Comparison of ENCODE assay signal across 8 cellular contexts in the genomic region with DNA sequence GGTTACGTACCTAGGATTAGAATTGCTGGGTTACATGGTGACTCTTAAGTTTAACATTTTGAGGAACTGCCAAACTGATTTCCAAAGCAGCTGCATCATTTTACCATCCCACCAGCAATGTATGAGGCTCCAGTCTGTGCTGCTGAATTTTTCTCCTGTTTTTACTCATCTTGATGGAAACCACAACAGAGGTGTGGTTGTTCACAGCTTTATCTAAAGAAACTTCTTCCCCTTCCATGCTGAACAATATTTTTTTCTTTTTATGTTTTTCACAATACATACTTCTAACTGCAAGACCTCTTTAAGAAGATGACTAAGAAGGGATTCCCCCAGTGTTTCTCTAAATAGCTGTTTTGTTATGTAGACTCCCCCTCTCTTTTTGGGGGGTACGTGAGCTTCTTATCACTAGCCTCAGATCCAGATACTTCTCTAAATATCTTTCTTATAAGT. TPM values are rescaled to one million over a fixed set of nuclear protein-coding genes. Genes with fewer than 3 reads are reported as not detected.
DNase-seq lines count a peak whose midpoint lies in the region; ATAC-seq, FAIRE-seq and TF ChIP-seq lines count a peak whose summit lies in the region.

No MANE protein-coding gene starts in this region.

- no peak overlapping the region for H2AFZ ChIP-seq in neural progenitor cell (replicated peaks)

- H3K79me2 ChIP-seq in neural progenitor cell (ENCODE audit: low read depth), result no peaks in the 10 kb centered on the region

- peaks cover 7% of the 10 kb centered on the region for H3F3A ChIP-seq in neural progenitor cell (ENCODE audit: low read depth)

- no peak for FAIRE-seq in HTR-8/SVneo (lab: Jason Lieb, UNC)

- no peak for TF ChIP-seq CTCF in neural progenitor cell (IDR thresholded peaks at IDR 0.05)

- no peaks in the 10 kb centered on the region for H3K36me3 ChIP-seq in neural progenitor cell

- peak; percentile 40 for ATAC-seq in GM19043 (IDR thresholded peaks at IDR 0.05; ENCODE audit: low read depth, unreplicated experiment)
- ATAC-seq in effector memory CD8-positive, alpha-beta T cell (replicated peaks), result no peak

- DNase-seq in AG20443 (ENCODE audit: low spot score), result peak; percentile 25
- peak; percentile 79 for DNase-seq in KBM-7
- no peak for DNase-seq in effector memory CD8-positive, alpha-beta T cell
- no peak for DNase-seq in mesenteric fat pad (ENCODE audit: low spot score)
- DNase-seq in neural progenitor cell (ENCODE audit: low spot score), result no peak
- no peak for DNase-seq in activated CD8-positive, alpha-beta memory T cell treated with anti-CD3 and anti-CD28 coated beads, Interleukin-2, amount 50 U/mL, for 4 hours
- no peak for DNase-seq in HTR-8/SVneo (ENCODE audit: insufficient read length, low spot score)

- H3K9ac ChIP-seq in neural progenitor cell, result no peak overlapping the region

- peaks cover 14% of the 10 kb centered on the region in 2 donors for H3K4me1 Mint-ChIP-seq in effector memory CD8-positive, alpha-beta T cell (ENCODE audit: low read depth in 2 of 2)
- peaks cover 14% of the 10 kb centered on the region for H3K4me1 Mint-ChIP-seq in neural progenitor cell

- no peak overlapping the region for H3K4me2 ChIP-seq in neural progenitor cell

- in situ Hi-C loops in KBM-7 (cut with MboI; ENCODE audit: low pct_unique_long_range_greater_than_20kb, low sequenced_read_pairs), result no loop called here

- no peaks in the 10 kb centered on the region for H3K27me3 Mint-ChIP-seq in effector memory CD8-positive, alpha-beta T cell
- H3K27me3 Mint-ChIP-seq in neural progenitor cell (ENCODE audit: insufficient read depth, low read depth), result no peaks in the 10 kb centered on the region

- H3K36me3 Mint-ChIP-seq in effector memory CD8-positive, alpha-beta T cell (ENCODE audit: insufficient read depth), result peaks cover 42% of the 10 kb centered on the region
- peaks cover 30% of the 10 kb centered on the region for H3K36me3 Mint-ChIP-seq in neural progenitor cell

- H3K27me3 ChIP-seq in neural progenitor cell, result no peaks in the 10 kb centered on the region

- no peak overlapping the region for H3K4me3 ChIP-seq in neural progenitor cell

- no peaks in the 10 kb centered on the region for H3K4me1 ChIP-seq in neural progenitor cell

- H3K9me3 Mint-ChIP-seq in effector memory CD8-positive, alpha-beta T cell, result no peaks in the 10 kb centered on the region
- H3K9me3 Mint-ChIP-seq in neural progenitor cell, result no peaks in the 10 kb centered on the region

- H3K9me3 ChIP-seq in neural progenitor cell (ENCODE audit: low read depth), result no peaks in the 10 kb centered on the region

- no peak overlapping the region for H3K27ac ChIP-seq in neural progenitor cell

- H3K27ac Mint-ChIP-seq in effector memory CD8-positive, alpha-beta T cell, result peak overlapping the region; percentile 71 to 93
- no peak overlapping the region for H3K27ac Mint-ChIP-seq in neural progenitor cell

- peak overlapping the region in 1 of 2 donors; percentile 11 for H3K4me3 Mint-ChIP-seq in effector memory CD8-positive, alpha-beta T cell
- H3K4me3 Mint-ChIP-seq in neural progenitor cell, result no peak overlapping the region

- no peaks in the 10 kb centered on the region for H4K20me1 ChIP-seq in neural progenitor cell (ENCODE audit: low read depth)

RNA-seq across cellular contexts. Expression of a gene that starts 24.0 kb away (rescaled TPM):
- 21.2 TPM for total RNA-seq in mesenteric fat pad
- 20.0 and 24.3 TPM in 2 replicates for total RNA-seq in neural progenitor cell (ENCODE audit: low replicate concordance)

RNA-seq across cellular contexts. Expression of a gene that starts 47.7 kb away (rescaled TPM):
- 0.74 TPM for total RNA-seq in mesenteric fat pad
- 0.39 and 0.74 TPM in 2 replicates for total RNA-seq in neural progenitor cell (ENCODE audit: low replicate concordance)

Comparison
In these comparisons a context has a peak if more than half of its experiments do, and no peak if none do; other contexts are left out.
1. DNase-seq: peak in AG20443 (single experiment) and KBM-7 (single experiment); none in effector memory CD8-positive, alpha-beta T cell (0 of 3), mesenteric fat pad (single experiment), neural progenitor cell (single experiment), activated CD8-positive, alpha-beta memory T cell treated with anti-CD3 and anti-CD28 coated beads, Interleukin-2, amount 50 U/mL, for 4 hours (single experiment) and HTR-8/SVneo (single experiment).